Comparison of ENCODE assay signal across 1 cellular context in genomic region chr19:45423033-45423588, GRCh38.
TF ChIP-seq lines count a peak whose summit lies in the region.

No MANE protein-coding gene starts in this region.

TF ChIP-seq in endothelial cell of umbilical vein, 7 proteins besides CTCF, POLR2A, EP300 and RAD21 (continued from another document):
- TF ChIP-seq JUN (IDR thresholded peaks at IDR 0.05; ENCODE audit: borderline replicate concordance, insufficient read depth, insufficient read length, low read depth) (no peak), MYC (IDR thresholded peaks at IDR 0.05; ENCODE audit: low read depth, low read length) (no peak), POLR2AphosphoS5 (IDR thresholded peaks at IDR 0.05; ENCODE audit: insufficient read depth, low read depth, low read length) (no peak), MAX (IDR thresholded peaks at IDR 0.05; ENCODE audit: insufficient read depth, insufficient read length) (no peak)
TF ChIP-seq in endothelial cell of umbilical vein: peak in this region for 0.
